ENCODE assay signal across 24 cellular contexts in genomic region chr11:112619106-112619505, GRCh38.
"Had no signal": no experiment of that assay in that cellular context is flagged by ENCODE, and none has a peak within 500 bp of the region (broad histone marks: within the 10 kb centered on the region; RNA-seq: fewer than 3 reads in every experiment).

No MANE protein-coding gene starts in this region.

- H3K36me3 ChIP-seq: neural progenitor cell, ovary, right lobe of liver, sigmoid colon, stomach, thoracic aorta, thyroid gland, tibial nerve, upper lobe of right lung, uterus had no signal

- DNase-seq: natural killer cell; occipital lobe; ovary; psoas muscle; right cardiac atrium; right lobe of liver; sigmoid colon; small intestine; stimulated activated CD4-positive, alpha-beta T cell treated with anti-CD3 and anti-CD28 coated beads, Interleukin-15, amount 100 ng/mL, for 24 hours; stimulated activated CD4-positive, alpha-beta T cell treated with anti-CD3 and anti-CD28 coated beads, Interleukin-2, amount 100 ng/mL, for 24 hours; stimulated activated CD4-positive, alpha-beta T cell treated with anti-CD3 and anti-CD28 coated beads, Interleukin-2, amount 100 ng/mL, for 48 hours; stimulated activated CD4-positive, alpha-beta T cell treated with anti-CD3 and anti-CD28 coated beads, Interleukin-4, amount 100 ng/mL, for 24 hours; stimulated activated naive B cell treated with anti-CD40 and anti-IgM and Interleukin-4, amounts not matched to agents 10 μg/mL and 1 μg/mL and 100 μg/mL, for 72 hours; stimulated activated naive CD4-positive, alpha-beta T cell treated with Interleukin-2 at 50 U/mL for 16 hours; stomach; thyroid gland; trophoblast cell; upper lobe of right lung; uterus had no signal

- H3K9me3 ChIP-seq: ovary, psoas muscle, right lobe of liver, sigmoid colon, stomach, thoracic aorta, thyroid gland, tibial nerve, upper lobe of right lung, uterus had no signal

- ATAC-seq: natural killer cell; psoas muscle; right cardiac atrium; right lobe of liver; stimulated activated effector memory CD8-positive, alpha-beta T cell treated with anti-CD3 and anti-CD28 coated beads, Interleukin-12 subunit alpha, Interleukin-12 subunit beta, amount 100 ng/mL, for 72 hours; stimulated activated naive B cell treated with anti-CD40 and anti-IgM and Interleukin-4, amounts not matched to agents 10 μg/mL and 1 μg/mL and 100 μg/mL, for 72 hours; upper lobe of right lung had no signal

- H3K27me3 ChIP-seq: neural progenitor cell, ovary, right lobe of liver, sigmoid colon, stomach, thyroid gland, tibial nerve, upper lobe of right lung, uterus had no signal

- H3K27ac ChIP-seq: neural progenitor cell, ovary, parathyroid adenoma, psoas muscle, right lobe of liver, sigmoid colon, stomach, thoracic aorta, thyroid gland, tibial nerve, upper lobe of right lung, uterus had no signal

- H3K4me3 ChIP-seq: neural progenitor cell, ovary, psoas muscle, right lobe of liver, sigmoid colon, stomach, thoracic aorta, thyroid gland, tibial nerve, upper lobe of right lung, uterus had no signal

- H3K4me1 ChIP-seq: parathyroid adenoma, psoas muscle, right lobe of liver, sigmoid colon, stomach, thyroid gland, tibial nerve, upper lobe of right lung had no signal
